In genomic region chr19:38224014-38224862, GRCh38 we compare ENCODE assay signal across 1 cellular context.
TF ChIP-seq lines count a peak whose summit lies in the region.

Gene DPF1 (minus strand): TSS chr19:38224222. CDS start chr19:38224142, 80 bp downstream.

TF ChIP-seq in K562, 482 proteins besides CTCF, POLR2A, EP300 and RAD21 (continued from another document and continues in another):
- TF ChIP-seq ZSCAN32 (CRISPR knock-in tag; IDR thresholded peaks at IDR 0.05) (no peak), CEBPG (CRISPR knock-in tag; IDR thresholded peaks at IDR 0.05) (0 out of 2 replicates have a peak, but pooled peaks have one; percentile 9), CEBPG (tag; conservative IDR thresholded peaks at IDR 0.05 in 1 of 2, IDR thresholded peaks at IDR 0.05 in 1 of 2) (no peak), ZBTB5 (IDR thresholded peaks at IDR 0.05) (peak; percentile 77), NBN (IDR thresholded peaks at IDR 0.05; ENCODE audit: low read depth) (peak; percentile 68; the same call in 1 of the 2 replicates), ZNF41 (CRISPR knock-in tag; conservative IDR thresholded peaks at IDR 0.05) (no peak), NELFE (IDR thresholded peaks at IDR 0.05; ENCODE audit: insufficient read depth, insufficient read length) (no peak), ZNF445 (CRISPR knock-in tag; IDR thresholded peaks at IDR 0.05; ENCODE audit: low read depth) (no peak), ZNF695 (CRISPR knock-in tag; IDR thresholded peaks at IDR 0.05) (no peak), KLF10 (CRISPR knock-in tag; IDR thresholded peaks at IDR 0.05) (no peak), GTF2B (IDR thresholded peaks at IDR 0.05; ENCODE audit: extremely low read depth, insufficient read length) (no peak), ZNF717 (CRISPR knock-in tag; IDR thresholded peaks at IDR 0.05) (no peak), POLR2H (tag; IDR thresholded peaks at IDR 0.05; ENCODE audit: low read depth) (no peak), ZNF436 (CRISPR knock-in tag; IDR thresholded peaks at IDR 0.05) (no peak), PURB (CRISPR knock-in tag; IDR thresholded peaks at IDR 0.05; ENCODE audit: low read depth) (no peak), SREBF1 (IDR thresholded peaks at IDR 0.05; ENCODE audit: borderline replicate concordance, low read depth, low read length) (no peak), ZNF431 (CRISPR knock-in tag; IDR thresholded peaks at IDR 0.05) (no peak; the same call in 1 of the 2 replicates), GATA2 (CRISPR knock-in tag; IDR thresholded peaks at IDR 0.05) (no peak), RBBP5 (IDR thresholded peaks at IDR 0.05; ENCODE audit: borderline replicate concordance, insufficient read depth, low read length, poor library complexity, severe bottlenecking) (peak; percentile 52), BACH1 (tag; IDR thresholded peaks at IDR 0.05) (no peak), ATF7 (IDR thresholded peaks at IDR 0.05) (peak; percentile 62; the same call in 1 of the 2 replicates), XRCC4 (IDR thresholded peaks at IDR 0.05; ENCODE audit: extremely low read depth, insufficient read depth, insufficient read length) (no peak), TEAD1 (CRISPR knock-in tag; IDR thresholded peaks at IDR 0.05) (peak in 1 of 2 experiments; percentile 34; a peak in 1 of 4 replicates), TCF7L2 (IDR thresholded peaks at IDR 0.05; ENCODE audit: low read depth, low read length) (no peak), GATAD2B (IDR thresholded peaks at IDR 0.05; ENCODE audit: borderline replicate concordance) (no peak), SAP30 (IDR thresholded peaks at IDR 0.05; ENCODE audit: borderline replicate concordance, insufficient read depth, low read depth, low read length, poor library complexity, severe bottlenecking) (peak; percentile 86), MECOM (CRISPR knock-in tag; IDR thresholded peaks at IDR 0.05) (no peak), SMARCA5 (IDR thresholded peaks at IDR 0.05) (no peak; the same call in 1 of the 2 replicates), RB1 (IDR thresholded peaks at IDR 0.05; ENCODE audit: low read depth) (peak; percentile 87), CBX3 (IDR thresholded peaks at IDR 0.05; ENCODE audit: borderline replicate concordance in 1 of 2, low read length in 2 of 2) (no peak), SMARCA4 (IDR thresholded peaks at IDR 0.05) (no peak), ZZZ3 (IDR thresholded peaks at IDR 0.05) (no peak), ZFP1 (CRISPR knock-in tag; IDR thresholded peaks at IDR 0.05) (no peak), KLF16 (IDR thresholded peaks at IDR 0.05) (no peak), ZNF165 (CRISPR knock-in tag; IDR thresholded peaks at IDR 0.05; ENCODE audit: borderline replicate concordance) (no peak), SMARCE1 (IDR thresholded peaks at IDR 0.05) (peak; percentile 46; the same call in 1 of the 2 replicates), RFX5 (IDR thresholded peaks at IDR 0.05; ENCODE audit: low read depth, low read length) (no peak), KAT2B (IDR thresholded peaks at IDR 0.05; ENCODE audit: low read depth, low read length) (no peak), NCOA1 (IDR thresholded peaks at IDR 0.05; ENCODE audit: low read depth) (peak; percentile 23; the same call in 1 of the 2 replicates), FOXK1 (CRISPR knock-in tag; IDR thresholded peaks at IDR 0.05; ENCODE audit: borderline replicate concordance) (0 out of 2 replicates have a peak, but pooled peaks have one; percentile 44), YBX1 (IDR thresholded peaks at IDR 0.05) (no peak)
- TF ChIP-seq, protein P1, sequence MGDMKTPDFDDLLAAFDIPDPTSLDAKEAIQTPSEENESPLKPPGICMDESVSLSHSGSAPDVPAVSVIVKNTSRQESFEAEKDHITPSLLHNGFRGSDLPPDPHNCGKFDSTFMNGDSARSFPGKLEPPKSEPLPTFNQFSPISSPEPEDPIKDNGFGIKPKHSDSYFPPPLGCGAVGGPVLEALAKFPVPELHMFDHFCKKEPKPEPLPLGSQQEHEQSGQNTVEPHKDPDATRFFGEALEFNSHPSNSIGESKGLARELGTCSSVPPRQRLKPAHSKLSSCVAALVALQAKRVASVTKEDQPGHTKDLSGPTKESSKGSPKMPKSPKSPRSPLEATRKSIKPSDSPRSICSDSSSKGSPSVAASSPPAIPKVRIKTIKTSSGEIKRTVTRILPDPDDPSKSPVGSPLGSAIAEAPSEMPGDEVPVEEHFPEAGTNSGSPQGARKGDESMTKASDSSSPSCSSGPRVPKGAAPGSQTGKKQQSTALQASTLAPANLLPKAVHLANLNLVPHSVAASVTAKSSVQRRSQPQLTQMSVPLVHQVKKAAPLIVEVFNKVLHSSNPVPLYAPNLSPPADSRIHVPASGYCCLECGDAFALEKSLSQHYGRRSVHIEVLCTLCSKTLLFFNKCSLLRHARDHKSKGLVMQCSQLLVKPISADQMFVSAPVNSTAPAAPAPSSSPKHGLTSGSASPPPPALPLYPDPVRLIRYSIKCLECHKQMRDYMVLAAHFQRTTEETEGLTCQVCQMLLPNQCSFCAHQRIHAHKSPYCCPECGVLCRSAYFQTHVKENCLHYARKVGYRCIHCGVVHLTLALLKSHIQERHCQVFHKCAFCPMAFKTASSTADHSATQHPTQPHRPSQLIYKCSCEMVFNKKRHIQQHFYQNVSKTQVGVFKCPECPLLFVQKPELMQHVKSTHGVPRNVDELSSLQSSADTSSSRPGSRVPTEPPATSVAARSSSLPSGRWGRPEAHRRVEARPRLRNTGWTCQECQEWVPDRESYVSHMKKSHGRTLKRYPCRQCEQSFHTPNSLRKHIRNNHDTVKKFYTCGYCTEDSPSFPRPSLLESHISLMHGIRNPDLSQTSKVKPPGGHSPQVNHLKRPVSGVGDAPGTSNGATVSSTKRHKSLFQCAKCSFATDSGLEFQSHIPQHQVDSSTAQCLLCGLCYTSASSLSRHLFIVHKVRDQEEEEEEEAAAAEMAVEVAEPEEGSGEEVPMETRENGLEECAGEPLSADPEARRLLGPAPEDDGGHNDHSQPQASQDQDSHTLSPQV (IDR thresholded peaks at IDR 0.05) = no peak
- TF ChIP-seq, protein P2, sequence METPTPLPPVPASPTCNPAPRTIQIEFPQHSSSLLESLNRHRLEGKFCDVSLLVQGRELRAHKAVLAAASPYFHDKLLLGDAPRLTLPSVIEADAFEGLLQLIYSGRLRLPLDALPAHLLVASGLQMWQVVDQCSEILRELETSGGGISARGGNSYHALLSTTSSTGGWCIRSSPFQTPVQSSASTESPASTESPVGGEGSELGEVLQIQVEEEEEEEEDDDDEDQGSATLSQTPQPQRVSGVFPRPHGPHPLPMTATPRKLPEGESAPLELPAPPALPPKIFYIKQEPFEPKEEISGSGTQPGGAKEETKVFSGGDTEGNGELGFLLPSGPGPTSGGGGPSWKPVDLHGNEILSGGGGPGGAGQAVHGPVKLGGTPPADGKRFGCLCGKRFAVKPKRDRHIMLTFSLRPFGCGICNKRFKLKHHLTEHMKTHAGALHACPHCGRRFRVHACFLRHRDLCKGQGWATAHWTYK (CRISPR knock-in tag; IDR thresholded peaks at IDR 0.05) = no peak
- TF ChIP-seq, protein P3, sequence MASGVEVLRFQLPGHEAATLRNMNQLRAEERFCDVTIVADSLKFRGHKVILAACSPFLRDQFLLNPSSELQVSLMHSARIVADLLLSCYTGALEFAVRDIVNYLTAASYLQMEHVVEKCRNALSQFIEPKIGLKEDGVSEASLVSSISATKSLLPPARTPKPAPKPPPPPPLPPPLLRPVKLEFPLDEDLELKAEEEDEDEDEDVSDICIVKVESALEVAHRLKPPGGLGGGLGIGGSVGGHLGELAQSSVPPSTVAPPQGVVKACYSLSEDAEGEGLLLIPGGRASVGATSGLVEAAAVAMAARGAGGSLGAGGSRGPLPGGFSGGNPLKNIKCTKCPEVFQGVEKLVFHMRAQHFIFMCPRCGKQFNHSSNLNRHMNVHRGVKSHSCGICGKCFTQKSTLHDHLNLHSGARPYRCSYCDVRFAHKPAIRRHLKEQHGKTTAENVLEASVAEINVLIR (CRISPR knock-in tag; IDR thresholded peaks at IDR 0.05) = no peak
- TF ChIP-seq, protein P4, sequence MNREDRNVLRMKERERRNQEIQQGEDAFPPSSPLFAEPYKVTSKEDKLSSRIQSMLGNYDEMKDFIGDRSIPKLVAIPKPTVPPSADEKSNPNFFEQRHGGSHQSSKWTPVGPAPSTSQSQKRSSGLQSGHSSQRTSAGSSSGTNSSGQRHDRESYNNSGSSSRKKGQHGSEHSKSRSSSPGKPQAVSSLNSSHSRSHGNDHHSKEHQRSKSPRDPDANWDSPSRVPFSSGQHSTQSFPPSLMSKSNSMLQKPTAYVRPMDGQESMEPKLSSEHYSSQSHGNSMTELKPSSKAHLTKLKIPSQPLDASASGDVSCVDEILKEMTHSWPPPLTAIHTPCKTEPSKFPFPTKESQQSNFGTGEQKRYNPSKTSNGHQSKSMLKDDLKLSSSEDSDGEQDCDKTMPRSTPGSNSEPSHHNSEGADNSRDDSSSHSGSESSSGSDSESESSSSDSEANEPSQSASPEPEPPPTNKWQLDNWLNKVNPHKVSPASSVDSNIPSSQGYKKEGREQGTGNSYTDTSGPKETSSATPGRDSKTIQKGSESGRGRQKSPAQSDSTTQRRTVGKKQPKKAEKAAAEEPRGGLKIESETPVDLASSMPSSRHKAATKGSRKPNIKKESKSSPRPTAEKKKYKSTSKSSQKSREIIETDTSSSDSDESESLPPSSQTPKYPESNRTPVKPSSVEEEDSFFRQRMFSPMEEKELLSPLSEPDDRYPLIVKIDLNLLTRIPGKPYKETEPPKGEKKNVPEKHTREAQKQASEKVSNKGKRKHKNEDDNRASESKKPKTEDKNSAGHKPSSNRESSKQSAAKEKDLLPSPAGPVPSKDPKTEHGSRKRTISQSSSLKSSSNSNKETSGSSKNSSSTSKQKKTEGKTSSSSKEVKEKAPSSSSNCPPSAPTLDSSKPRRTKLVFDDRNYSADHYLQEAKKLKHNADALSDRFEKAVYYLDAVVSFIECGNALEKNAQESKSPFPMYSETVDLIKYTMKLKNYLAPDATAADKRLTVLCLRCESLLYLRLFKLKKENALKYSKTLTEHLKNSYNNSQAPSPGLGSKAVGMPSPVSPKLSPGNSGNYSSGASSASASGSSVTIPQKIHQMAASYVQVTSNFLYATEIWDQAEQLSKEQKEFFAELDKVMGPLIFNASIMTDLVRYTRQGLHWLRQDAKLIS (CRISPR knock-in tag; IDR thresholded peaks at IDR 0.05) = no peak
- TF ChIP-seq, protein P5, sequence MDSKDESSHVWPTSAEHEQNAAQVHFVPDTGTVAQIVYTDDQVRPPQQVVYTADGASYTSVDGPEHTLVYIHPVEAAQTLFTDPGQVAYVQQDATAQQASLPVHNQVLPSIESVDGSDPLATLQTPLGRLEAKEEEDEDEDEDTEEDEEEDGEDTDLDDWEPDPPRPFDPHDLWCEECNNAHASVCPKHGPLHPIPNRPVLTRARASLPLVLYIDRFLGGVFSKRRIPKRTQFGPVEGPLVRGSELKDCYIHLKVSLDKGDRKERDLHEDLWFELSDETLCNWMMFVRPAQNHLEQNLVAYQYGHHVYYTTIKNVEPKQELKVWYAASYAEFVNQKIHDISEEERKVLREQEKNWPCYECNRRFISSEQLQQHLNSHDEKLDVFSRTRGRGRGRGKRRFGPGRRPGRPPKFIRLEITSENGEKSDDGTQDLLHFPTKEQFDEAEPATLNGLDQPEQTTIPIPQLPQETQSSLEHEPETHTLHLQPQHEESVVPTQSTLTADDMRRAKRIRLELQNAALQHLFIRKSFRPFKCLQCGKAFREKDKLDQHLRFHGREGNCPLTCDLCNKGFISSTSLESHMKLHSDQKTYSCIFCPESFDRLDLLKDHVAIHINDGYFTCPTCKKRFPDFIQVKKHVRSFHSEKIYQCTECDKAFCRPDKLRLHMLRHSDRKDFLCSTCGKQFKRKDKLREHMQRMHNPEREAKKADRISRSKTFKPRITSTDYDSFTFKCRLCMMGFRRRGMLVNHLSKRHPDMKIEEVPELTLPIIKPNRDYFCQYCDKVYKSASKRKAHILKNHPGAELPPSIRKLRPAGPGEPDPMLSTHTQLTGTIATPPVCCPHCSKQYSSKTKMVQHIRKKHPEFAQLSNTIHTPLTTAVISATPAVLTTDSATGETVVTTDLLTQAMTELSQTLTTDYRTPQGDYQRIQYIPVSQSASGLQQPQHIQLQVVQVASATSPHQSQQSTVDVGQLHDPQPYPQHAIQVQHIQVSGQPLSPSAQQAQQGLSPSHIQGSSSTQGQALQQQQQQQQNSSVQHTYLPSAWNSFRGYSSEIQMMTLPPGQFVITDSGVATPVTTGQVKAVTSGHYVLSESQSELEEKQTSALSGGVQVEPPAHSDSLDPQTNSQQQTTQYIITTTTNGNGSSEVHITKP (IDR thresholded peaks at IDR 0.05; ENCODE audit: partially characterized antibody) = peak; percentile 81
- TF ChIP-seq, protein P6, sequence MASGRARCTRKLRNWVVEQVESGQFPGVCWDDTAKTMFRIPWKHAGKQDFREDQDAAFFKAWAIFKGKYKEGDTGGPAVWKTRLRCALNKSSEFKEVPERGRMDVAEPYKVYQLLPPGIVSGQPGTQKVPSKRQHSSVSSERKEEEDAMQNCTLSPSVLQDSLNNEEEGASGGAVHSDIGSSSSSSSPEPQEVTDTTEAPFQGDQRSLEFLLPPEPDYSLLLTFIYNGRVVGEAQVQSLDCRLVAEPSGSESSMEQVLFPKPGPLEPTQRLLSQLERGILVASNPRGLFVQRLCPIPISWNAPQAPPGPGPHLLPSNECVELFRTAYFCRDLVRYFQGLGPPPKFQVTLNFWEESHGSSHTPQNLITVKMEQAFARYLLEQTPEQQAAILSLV (tag; IDR thresholded peaks at IDR 0.05) = no peak
- TF ChIP-seq, protein P7, sequence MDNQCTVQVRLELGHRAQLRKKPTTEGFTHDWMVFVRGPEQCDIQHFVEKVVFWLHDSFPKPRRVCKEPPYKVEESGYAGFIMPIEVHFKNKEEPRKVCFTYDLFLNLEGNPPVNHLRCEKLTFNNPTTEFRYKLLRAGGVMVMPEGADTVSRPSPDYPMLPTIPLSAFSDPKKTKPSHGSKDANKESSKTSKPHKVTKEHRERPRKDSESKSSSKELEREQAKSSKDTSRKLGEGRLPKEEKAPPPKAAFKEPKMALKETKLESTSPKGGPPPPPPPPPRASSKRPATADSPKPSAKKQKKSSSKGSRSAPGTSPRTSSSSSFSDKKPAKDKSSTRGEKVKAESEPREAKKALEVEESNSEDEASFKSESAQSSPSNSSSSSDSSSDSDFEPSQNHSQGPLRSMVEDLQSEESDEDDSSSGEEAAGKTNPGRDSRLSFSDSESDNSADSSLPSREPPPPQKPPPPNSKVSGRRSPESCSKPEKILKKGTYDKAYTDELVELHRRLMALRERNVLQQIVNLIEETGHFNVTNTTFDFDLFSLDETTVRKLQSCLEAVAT (IDR thresholded peaks at IDR 0.05) = no peak
